Comparison of ENCODE assay signal across 9 cellular contexts in the genomic region with DNA sequence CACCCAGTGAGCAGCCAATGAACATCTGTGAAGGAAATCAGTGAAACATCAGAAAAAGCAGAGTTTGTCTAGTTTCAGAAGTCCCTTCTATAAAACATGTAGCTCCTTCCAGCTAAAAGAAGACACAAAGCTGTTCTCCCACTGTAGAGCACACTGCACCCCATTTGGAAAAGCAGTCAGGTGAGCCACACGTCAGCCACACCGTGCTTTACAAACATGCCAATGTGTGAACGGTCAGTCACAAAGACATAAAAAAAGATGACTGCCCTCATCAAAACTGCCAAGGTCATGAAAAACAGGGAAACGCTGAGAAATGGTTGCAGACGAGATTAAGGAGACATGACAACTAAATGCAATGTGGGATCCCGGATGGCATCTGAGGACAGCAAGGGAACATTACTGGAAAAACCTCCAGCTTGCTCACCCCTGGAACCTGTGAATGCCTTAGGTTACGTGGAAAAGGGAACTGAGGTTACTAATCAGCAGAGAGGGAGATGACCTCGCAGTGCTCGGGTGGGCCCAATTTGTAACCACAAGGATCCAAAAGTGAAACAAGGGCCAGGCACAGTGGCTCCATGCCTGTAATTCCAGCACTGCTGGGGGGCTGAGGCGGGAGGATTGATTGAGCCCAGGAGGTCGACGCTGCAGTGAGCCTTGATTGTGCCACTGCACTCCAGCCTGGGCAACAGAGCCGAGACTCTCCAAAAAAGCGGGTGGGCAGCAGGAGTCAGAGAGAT. TPM values are rescaled to one million over a fixed set of nuclear protein-coding genes. Genes with fewer than 3 reads are reported as not detected.
DNase-seq lines count a peak whose midpoint lies in the region; ATAC-seq and TF ChIP-seq lines count a peak whose summit lies in the region.
"Had no signal": no experiment of that assay in that cellular context is flagged by ENCODE, and none has a peak within 500 bp of the region (broad histone marks: within the 10 kb centered on the region; RNA-seq: fewer than 3 reads in every experiment).

No MANE protein-coding gene starts in this region.

- H4K5ac ChIP-seq in IMR-90 (ENCODE audit: low read depth, low read length): no peak overlapping the region

- H3K36me3 Mint-ChIP-seq in CD14-positive monocyte (peaks cover 39 to 43% of the 10 kb centered on the region in 2 donors), brain (peaks cover 9% of the 10 kb centered on the region), nephron (ENCODE audit: low read depth) (peaks cover 5% of the 10 kb centered on the region)

- H4K91ac ChIP-seq in IMR-90 (ENCODE audit: insufficient read depth, low read depth, low read length): no peak overlapping the region

- peak overlapping the region; percentile 29; the same call in 1 of the 2 replicates for H3K4me2 ChIP-seq in IMR-90 (ENCODE audit: low read depth, low read length)

- TF ChIP-seq CTCF in CD14-positive monocyte (IDR thresholded peaks at IDR 0.05) (no peak), IMR-90 (conservative IDR thresholded peaks at IDR 0.05; ENCODE audit: low read depth, low read length) (no peak), brain (conservative IDR thresholded peaks at IDR 0.05) (no peak), nephron (IDR thresholded peaks at IDR 0.05; ENCODE audit: unreplicated experiment in 3 of 3) (no peak)

- H3K9ac ChIP-seq in IMR-90 (ENCODE audit: low read depth, low read length): no peak overlapping the region

- H3K14ac ChIP-seq in IMR-90 (replicated peaks; ENCODE audit: low read depth, low read length): no peak overlapping the region

- BruUV-seq in IMR-90 (replicated peaks; lab: Mats Ljungman, UMichigan): no TSS peak

- H3K4me1 ChIP-seq in IMR-90 (ENCODE audit: control insufficient read depth, insufficient read depth, low read length): peaks cover 31% of the 10 kb centered on the region

- H2BK20ac ChIP-seq in IMR-90 (ENCODE audit: low read depth, low read length): no peak overlapping the region

- H3K4me1 Mint-ChIP-seq in CD14-positive monocyte: peaks cover 88% of the 10 kb centered on the region
- H3K4me1 Mint-ChIP-seq in brain: peaks cover 93% of the 10 kb centered on the region
- H3K4me1 Mint-ChIP-seq in nephron: peaks cover 75% of the 10 kb centered on the region

- H3K27me3 ChIP-seq in IMR-90 (ENCODE audit: control insufficient read depth, insufficient read depth, low read length) (no peaks in the 10 kb centered on the region), H7 (ENCODE audit: control insufficient read depth, insufficient read depth, low read length) (no peaks in the 10 kb centered on the region)

- no peak overlapping the region for H2BK120ac ChIP-seq in IMR-90 (ENCODE audit: low read depth, low read length)

- peak overlapping the region; percentile 65 to 82 (median 69) for H3K27ac Mint-ChIP-seq in CD14-positive monocyte
- peak overlapping the region; percentile 28 to 81 (median 71) for H3K27ac Mint-ChIP-seq in brain
- peak overlapping the region in 2 of 3 experiments; percentile 5 to 56 for H3K27ac Mint-ChIP-seq in nephron

- TF ChIP-seq POLR2A in IMR-90 (IDR thresholded peaks at IDR 0.05; ENCODE audit: low read depth, low read length): no peak

- ATAC-seq in IMR-90 (ENCODE audit: low read depth): peak; percentile 18; the same call in 1 of the 2 replicates
- no peak for ATAC-seq in GM18907 (IDR thresholded peaks at IDR 0.05; ENCODE audit: unreplicated experiment)
- no peak for ATAC-seq in HG02970 (IDR thresholded peaks at IDR 0.05; ENCODE audit: low FRiP score, unreplicated experiment)

- peaks cover 53% of the 10 kb centered on the region for H3K9me1 ChIP-seq in IMR-90 (ENCODE audit: insufficient read depth, low read length)

- H2AK9ac ChIP-seq in IMR-90 (replicated peaks; ENCODE audit: low read depth, low read length, poor library complexity): no peak overlapping the region

- 0 out of 2 replicates have a peak overlapping the region, but pooled peaks have one; percentile 3 for H3K23ac ChIP-seq in IMR-90 (ENCODE audit: low read depth, low read length)

- H3K9me3 ChIP-seq in IMR-90 (ENCODE audit: control insufficient read depth, insufficient read depth, low read length): no peaks in the 10 kb centered on the region

- H3K9me3 Mint-ChIP-seq in CD14-positive monocyte (peaks cover 0 to 2% (median 0%) of the 10 kb centered on the region in 7 donors), brain (peaks cover 0 to 6% (median 0%) of the 10 kb centered on the region in 5 experiments), nephron (no peaks in the 10 kb centered on the region)

- DNase-seq in CD14-positive monocyte (ENCODE audit: low spot score) (no peak), IMR-90 (no peak), H7 (no peak), SW480 (ENCODE audit: low spot score) (no peak)
- DNase-seq: NCI-H226 had no signal

- peaks cover 0 to 73% of the 10 kb centered on the region in 2 experiments; a peak in 2 of 4 replicates for H3K79me1 ChIP-seq in IMR-90 (ENCODE audit: low read depth in 1 of 2, low read length in 2 of 2)

- WGBS in IMR-90 (ENCODE audit: extremely low coverage in 2 of 2, insufficient read length in 1 of 2), 2 experiments: 69% methylated on average over 10 of the region's 14 CpGs; no CpG with 5 or more reads in 1 of the 2 experiments

- dilution Hi-C loops in IMR-90 (cut with HindIII; ENCODE audit: low sequenced_read_pairs, unreplicated experiment): no loop called here

- intact Hi-C loops in CD14-positive monocyte (cut with micrococcal nuclease) (no loop called here), IMR-90 (cut with micrococcal nuclease) (no loop called here)

- H3K4me3 ChIP-seq in IMR-90 (ENCODE audit: insufficient read depth, low read depth, low read length): no peak overlapping the region
- H3K4me3 ChIP-seq in H7 (ENCODE audit: insufficient read depth, low read depth, low read length): no peak overlapping the region

- in situ Hi-C loops in IMR-90 (cut with MboI; ENCODE audit: low sequenced_read_pairs): no loop called here

- no peak overlapping the region for H2AK5ac ChIP-seq in IMR-90 (ENCODE audit: low read depth, low read length)

- H3K27me3 Mint-ChIP-seq in CD14-positive monocyte (ENCODE audit: low read depth in 3 of 3) (peaks cover 0 to 3% (median 0%) of the 10 kb centered on the region in 3 donors), brain (no peaks in the 10 kb centered on the region), nephron (ENCODE audit: low read depth) (no peaks in the 10 kb centered on the region)

- H4K8ac ChIP-seq in IMR-90 (ENCODE audit: low read depth in 2 of 2, low read length in 2 of 2): no peak overlapping the region

- peaks cover 98% of the 10 kb centered on the region for H4K20me1 ChIP-seq in IMR-90 (ENCODE audit: insufficient read depth, low read length)

- CTCF ChIA-PET in IMR-90 (lab: Yijun Ruan, JAX): no interaction called here

- H3K18ac ChIP-seq in IMR-90 (ENCODE audit: low read depth, low read length): no peak overlapping the region

- H3K4ac ChIP-seq in IMR-90 (ENCODE audit: low read depth, low read length): no peak overlapping the region; the same call in 1 of the 2 replicates

- H2BK15ac ChIP-seq in IMR-90 (ENCODE audit: low read depth, low read length): no peak overlapping the region

- no peak for TF ChIP-seq RAD21 in IMR-90 (IDR thresholded peaks at IDR 0.05; ENCODE audit: low read length)

- H3K36me3 ChIP-seq in IMR-90 (ENCODE audit: control insufficient read depth, insufficient read depth, low read length) (no peaks in the 10 kb centered on the region), H7 (replicated peaks; ENCODE audit: control insufficient read depth, insufficient read depth, low read length) (no peaks in the 10 kb centered on the region; the same call in 1 of the 2 replicates)

- H2BK5ac ChIP-seq in IMR-90 (ENCODE audit: low read depth, low read length, poor library complexity, severe bottlenecking): no peak overlapping the region

- POLR2A ChIA-PET in IMR-90 (lab: Charles Lee; ENCODE audit: unreplicated experiment): no interaction called here

- no peak overlapping the region for H2AFZ ChIP-seq in IMR-90 (replicated peaks; ENCODE audit: low read length, poor library complexity)

- H3K4me3 Mint-ChIP-seq in CD14-positive monocyte: no peak overlapping the region
- H3K4me3 Mint-ChIP-seq in brain: peak overlapping the region in 3 of 5 experiments; percentile 12 to 42 (median 33)
- H3K4me3 Mint-ChIP-seq in nephron: no peak overlapping the region

- H3K27ac ChIP-seq in IMR-90 (ENCODE audit: insufficient read depth, low read length): no peak overlapping the region

- no peak overlapping the region for H3K56ac ChIP-seq in IMR-90 (ENCODE audit: extremely low read depth, insufficient read depth, low read length)

TF ChIP-seq in IMR-90, 13 proteins besides CTCF, POLR2A, EP300 and RAD21 (continues in another document):
- no peak for TF ChIP-seq CEBPB (IDR thresholded peaks at IDR 0.05; ENCODE audit: low read depth, low read length)
- no peak for TF ChIP-seq SMC3 (IDR thresholded peaks at IDR 0.05; ENCODE audit: low read depth, low read length)
- no peak for TF ChIP-seq NFE2L2 (IDR thresholded peaks at IDR 0.05; ENCODE audit: low read depth, low read length)
- no peak for TF ChIP-seq MAFK (IDR thresholded peaks at IDR 0.05; ENCODE audit: low read depth, low read length)
- no peak for TF ChIP-seq CHD1 (IDR thresholded peaks at IDR 0.05; ENCODE audit: low read depth, low read length)
- TF ChIP-seq BHLHE40 (IDR thresholded peaks at IDR 0.05; ENCODE audit: low read depth, low read length): no peak
- no peak for TF ChIP-seq RFX5 (IDR thresholded peaks at IDR 0.05; ENCODE audit: low read depth, low read length)
- no peak for TF ChIP-seq USF2 (IDR thresholded peaks at IDR 0.05; ENCODE audit: low read depth, low read length)

RNA-seq across cellular contexts. Expression of gene ANKRD11, which starts 8.1 kb away (rescaled TPM):
- polyA plus RNA-seq in CD14-positive monocyte (1 to 10 TPM; 3.2 to 5.4 TPM), IMR-90 (2012; rRNA removed) (67.8 and 71.9 TPM in 2 replicates), brain (ENCODE audit: insufficient read depth, low read depth, low replicate concordance) (53.2 TPM)
- 28.1 and 46.8 TPM in 2 replicates for total RNA-seq in IMR-90 (2012; rRNA removed)
- polyA plus RNA-seq in IMR-90 (2012; cell fraction: cytosol; rRNA removed): 50.6 and 79.2 TPM in 2 replicates
- 174 and 231 TPM in 2 replicates for polyA plus RNA-seq in IMR-90 (2012; cell fraction: nucleus; rRNA removed; ENCODE audit: low replicate concordance)
- 54.4 and 77.3 TPM in 2 replicates for total RNA-seq in H7 (2014; rRNA removed; shearing (Covaris generic))

RNA-seq across cellular contexts. Expression of gene SPG7, which starts 25.9 kb away (rescaled TPM):
- polyA plus RNA-seq in CD14-positive monocyte: 10 to 100 TPM; 30.3 to 34.4 TPM
- total RNA-seq in IMR-90 (2012; rRNA removed): 95.3 and 96.8 TPM in 2 replicates
- polyA plus RNA-seq in IMR-90 (2012; rRNA removed): 82.8 and 94.6 TPM in 2 replicates
- polyA plus RNA-seq in IMR-90 (2012; cell fraction: cytosol; rRNA removed): 49.9 and 71.5 TPM in 2 replicates
- 594 and 800 TPM in 2 replicates for polyA plus RNA-seq in IMR-90 (2012; cell fraction: nucleus; rRNA removed; ENCODE audit: low replicate concordance)
- polyA plus RNA-seq in brain (ENCODE audit: insufficient read depth, low read depth, low replicate concordance): 54.6 TPM
- total RNA-seq in H7 (2014; rRNA removed; shearing (Covaris generic)): 120 and 161 TPM in 2 replicates

Comparison
In these comparisons a context has a peak if more than half of its experiments do, and no peak if none do; other contexts are left out.
1. H3K4me3 Mint-ChIP-seq: peak in brain (3 of 5); none in CD14-positive monocyte (0 of 2) and nephron (0 of 3).
2. Peak in every context shown above with its lines, with median percentiles within 50 percentile points of each other: H3K27ac Mint-ChIP-seq.